8 cellular contexts compared by ENCODE assay signal in the genomic region with DNA sequence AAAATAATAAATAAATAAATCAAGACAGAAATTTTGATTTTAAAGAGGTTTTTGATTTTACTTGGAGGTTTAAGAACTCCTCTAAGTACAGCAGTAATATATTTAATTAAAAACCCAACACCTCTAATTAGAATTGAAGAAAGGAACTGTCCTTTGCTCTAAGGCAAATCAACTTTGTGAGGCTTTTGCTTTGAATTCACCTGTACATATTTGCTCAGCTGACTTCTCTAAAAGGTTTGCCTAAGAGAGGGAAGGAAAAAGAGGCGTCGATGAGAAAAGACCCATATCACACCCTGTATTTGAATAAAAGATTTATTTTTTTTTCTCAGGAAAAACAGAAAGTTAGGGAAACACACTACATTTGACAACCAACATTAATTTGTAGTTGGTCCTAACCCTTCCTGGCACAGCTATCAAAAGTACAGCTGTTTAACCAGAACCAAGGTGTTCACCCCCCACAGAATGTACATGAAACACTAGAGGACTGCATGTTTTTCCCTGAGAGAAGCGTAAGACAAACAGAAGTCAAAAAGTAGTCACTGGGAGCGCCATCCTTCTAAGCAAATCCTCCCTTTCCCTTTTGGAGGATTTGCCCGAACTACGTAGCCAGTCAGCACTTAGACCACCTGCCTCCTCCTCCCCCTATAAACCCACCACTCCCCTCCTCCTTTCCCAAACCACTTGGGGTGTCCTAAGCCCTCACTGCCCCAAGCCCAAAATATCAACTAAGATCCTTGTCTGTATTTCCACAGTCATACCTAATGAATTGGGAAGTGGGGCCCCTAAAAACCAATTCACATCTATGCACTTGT. TPM values are rescaled to one million over a fixed set of nuclear protein-coding genes. Genes with fewer than 3 reads are reported as not detected.
DNase-seq lines count a peak whose midpoint lies in the region; ATAC-seq, FAIRE-seq and TF ChIP-seq lines count a peak whose summit lies in the region.

No MANE protein-coding gene starts in this region.

- H3K9me3 ChIP-seq in K562 (replicated peaks; ENCODE audit: control insufficient read depth, insufficient read depth, low read depth, low read length) (no peaks in the 10 kb centered on the region), mucosa of rectum (ENCODE audit: control insufficient read depth in 2 of 2, low read length in 2 of 2) (no peaks in the 10 kb centered on the region)

- no peak overlapping the region for H3K9ac ChIP-seq in K562 (ENCODE audit: insufficient read depth in 1 of 2, low read depth in 2 of 2, low read length in 2 of 2)
- peak overlapping the region; percentile 28 to 60 for H3K9ac ChIP-seq in mucosa of rectum (ENCODE audit: low read depth in 1 of 2, low read length in 2 of 2)

- no peak for DNase-seq in stimulated activated naive CD8-positive, alpha-beta T cell treated with anti-CD3 and anti-CD28 coated beads, Interleukin-15, Interleukin-2, amounts not matched to agents 100 U/mL and 50 U/mL, for 24 hours
- peak in 1 of 4 experiments; percentile 9 for DNase-seq in K562 (ENCODE audit: extremely low read depth in 1 of 4, low spot score in 3 of 4)
- DNase-seq in OCI-M1 (lab: John Stamatoyannopoulos, UW), result no peak
- DNase-seq in activated gamma-delta T cell (lab: John Stamatoyannopoulos, UW), result no peak

- in situ Hi-C loops in K562 (cut with MboI), result no loop called here

- no TSS peak for BruUV-seq in K562 (replicated peaks; lab: Mats Ljungman, UMichigan)

- H2AFZ ChIP-seq in K562 (ENCODE audit: low read depth, low read length), result no peak overlapping the region

- peaks cover 71% of the 10 kb centered on the region for H3K4me1 Mint-ChIP-seq in stimulated activated naive CD8-positive, alpha-beta T cell treated with anti-CD3 and anti-CD28 coated beads, Interleukin-15, Interleukin-2, amounts not matched to agents 100 ng/mL and 50 ng/mL, for 24 hours (ENCODE audit: low read depth)

- peaks cover 88% of the 10 kb centered on the region for H3K36me3 Mint-ChIP-seq in stimulated activated naive CD8-positive, alpha-beta T cell treated with anti-CD3 and anti-CD28 coated beads, Interleukin-15, Interleukin-2, amounts not matched to agents 100 ng/mL and 50 ng/mL, for 24 hours (ENCODE audit: low read depth)

- intact Hi-C loops in K562 (cut with micrococcal nuclease), result loop anchor here (5.0 kb wide), 1 partner anchor 238 kb away; no protein-coding TSS in a partner anchor

- peaks cover 5 to 14% of the 10 kb centered on the region in 2 experiments; a peak in 4 of 5 replicates for H3K4me1 ChIP-seq in K562 (replicated peaks in 1 of 2; ENCODE audit: control insufficient read depth in 2 of 2, insufficient read depth in 2 of 2, low read length in 2 of 2)
- peaks cover 40 to 44% of the 10 kb centered on the region in 2 donors for H3K4me1 ChIP-seq in mucosa of rectum (ENCODE audit: control insufficient read depth in 2 of 2, insufficient read depth in 2 of 2, low read length in 2 of 2)

- H3K36me3 ChIP-seq in K562 (ENCODE audit: control insufficient read depth, insufficient read depth, low read length) (peaks cover 65% of the 10 kb centered on the region), mucosa of rectum (ENCODE audit: control insufficient read depth in 2 of 2, insufficient read depth in 2 of 2, low read length in 2 of 2) (peaks cover 55 to 58% of the 10 kb centered on the region in 2 donors)

- peak overlapping the region; percentile 12 for H3K4me2 ChIP-seq in K562 (ENCODE audit: insufficient read depth, low read length)

- POLR2A ChIA-PET in K562 (lab: Yijun Ruan, JAX), result interaction anchor here (0.7 to 11.0 kb wide), 10 partner anchors 11 to 432 kb away, joined by 3 to 148 read pairs (median 4); a partner anchor contains a TSS

- WGBS in K562 (ENCODE audit: insufficient coverage, low coverage, missing lambda C conversion rate), result 95% methylated on average over 6 of the region's 6 CpGs

- H3K79me2 ChIP-seq in K562 (ENCODE audit: control insufficient read depth, insufficient read depth, low read length), result peaks cover 64% of the 10 kb centered on the region

- H3K9me3 Mint-ChIP-seq in stimulated activated naive CD8-positive, alpha-beta T cell treated with anti-CD3 and anti-CD28 coated beads, Interleukin-15, Interleukin-2, amounts not matched to agents 100 ng/mL and 50 ng/mL, for 24 hours, result no peaks in the 10 kb centered on the region

- H3K27ac ChIP-seq in K562 (ENCODE audit: extremely low read depth, low read depth, low read length), result no peak overlapping the region; the same call in 2 of the 3 replicates
- H3K27ac ChIP-seq in mucosa of rectum (ENCODE audit: low read depth in 2 of 2, low read length in 2 of 2), result peak overlapping the region; percentile 75 to 95

- no peak for TF ChIP-seq CTCF in K562 (IDR thresholded peaks at IDR 0.05 in 2 of 3, conservative IDR thresholded peaks at IDR 0.05 in 1 of 3; ENCODE audit: insufficient read depth in 2 of 3, low read depth in 1 of 3, low read length in 3 of 3)

- no peak for ATAC-seq in stimulated activated naive CD8-positive, alpha-beta T cell treated with anti-CD3 and anti-CD28 coated beads, Interleukin-15, Interleukin-2, amounts not matched to agents 100 U/mL and 50 U/mL, for 24 hours
- ATAC-seq in K562, result no peak
- no peak for ATAC-seq in GM21576 (IDR thresholded peaks at IDR 0.05; ENCODE audit: unreplicated experiment)
- ATAC-seq in GM18517 (IDR thresholded peaks at IDR 0.05; ENCODE audit: unreplicated experiment), result no peak

- no peaks in the 10 kb centered on the region for H3K9me1 ChIP-seq in K562 (ENCODE audit: control insufficient read depth, insufficient read depth, low read length)

- peak overlapping the region; percentile 96 for H3K27ac Mint-ChIP-seq in stimulated activated naive CD8-positive, alpha-beta T cell treated with anti-CD3 and anti-CD28 coated beads, Interleukin-15, Interleukin-2, amounts not matched to agents 100 ng/mL and 50 ng/mL, for 24 hours

- H4K20me1 ChIP-seq in K562 (replicated peaks; ENCODE audit: control insufficient read depth, insufficient read depth, low read length), result peaks cover 51% of the 10 kb centered on the region

- no peak for TF ChIP-seq EP300 in K562 (IDR thresholded peaks at IDR 0.05; ENCODE audit: low read length)

- FAIRE-seq in K562 (lab: Jason Lieb, UNC), result no peak

- CTCF ChIA-PET in K562 (lab: Yijun Ruan, JAX; ENCODE audit: low intra/inter-chr PET ratio), result no interaction called here

- H3K4me3 ChIP-seq in K562 (peak overlapping the region; percentile 98; the same call in 1 of the 2 replicates), mucosa of rectum (ENCODE audit: low read length in 2 of 2) (peak overlapping the region; percentile 84 to 94)

- no peaks in the 10 kb centered on the region for H3K27me3 ChIP-seq in K562 (ENCODE audit: control insufficient read depth in 2 of 2, insufficient read depth in 2 of 2, low read length in 2 of 2)
- no peaks in the 10 kb centered on the region for H3K27me3 ChIP-seq in mucosa of rectum (ENCODE audit: control insufficient read depth in 2 of 2, insufficient read depth in 2 of 2, low read length in 2 of 2)

- H3K27me3 Mint-ChIP-seq in stimulated activated naive CD8-positive, alpha-beta T cell treated with anti-CD3 and anti-CD28 coated beads, Interleukin-15, Interleukin-2, amounts not matched to agents 100 ng/mL and 50 ng/mL, for 24 hours, result no peaks in the 10 kb centered on the region

- TF ChIP-seq POLR2A in K562 (conservative IDR thresholded peaks at IDR 0.05), result peak; percentile 66

- peak overlapping the region; percentile 100 for H3K4me3 Mint-ChIP-seq in stimulated activated naive CD8-positive, alpha-beta T cell treated with anti-CD3 and anti-CD28 coated beads, Interleukin-15, Interleukin-2, amounts not matched to agents 100 ng/mL and 50 ng/mL, for 24 hours

- TF ChIP-seq RAD21 in K562 (CRISPR knock-in tag; conservative IDR thresholded peaks at IDR 0.05 in 1 of 2, IDR thresholded peaks at IDR 0.05 in 1 of 2), result no peak

RNA-seq across cellular contexts. Expression of a gene that starts 4.9 kb away (rescaled TPM):
- total RNA-seq in K562 (2011; cell fraction: chromatin; rRNA removed; ENCODE audit: low replicate concordance), result 200 and 281 TPM in 2 replicates
- 147 and 148 TPM in 2 replicates for total RNA-seq in K562 (2011; cell fraction: nucleolus; rRNA removed)
- 206 and 295 TPM in 2 replicates for total RNA-seq in K562 (2011; cell fraction: nucleoplasm; rRNA removed)
- total RNA-seq in K562 (2014; rRNA removed) (129 and 138 TPM in 2 replicates), K562 (2014; rRNA removed; fragmentation: Illumina TruSeq; extraction: Trizol) (153 and 184 TPM in 2 replicates), K562 (2015; rRNA removed; fragmentation: Illumina TruSeq; extraction: Trizol) (109 and 120 TPM in 2 replicates), K562 (2021) (200 and 224 TPM in 2 replicates)
- polyA plus RNA-seq in K562 (2011; rRNA removed) (144 and 222 TPM in 2 replicates), K562 (2014; fragmentation: Illumina TruSeq; extraction: Trizol) (147 and 158 TPM in 2 replicates), K562 (2014; fragmentation: Nextera tagmentation; extraction: Ambion mirVana) (10 to 100 TPM; 27.1 to 31.0 TPM), K562 (2014; rRNA removed) (131 and 143 TPM in 2 replicates)
- 86.7 and 94.2 TPM in 2 replicates for polyA plus RNA-seq in K562 (2011; cell fraction: cytosol; rRNA removed)
- 179 and 244 TPM in 2 replicates for polyA plus RNA-seq in K562 (2011; cell fraction: nucleus; rRNA removed)
- 139 and 140 TPM in 2 replicates for polyA plus RNA-seq in K562 (2012)
- 221 and 238 TPM in 2 replicates for polyA minus RNA-seq in K562 (2011; rRNA and poly(A)+ RNA removed)
- polyA minus RNA-seq in K562 (2011; cell fraction: cytosol; rRNA and poly(A)+ RNA removed), result 104 and 109 TPM in 2 replicates
- polyA minus RNA-seq in K562 (2011; cell fraction: nucleus; rRNA and poly(A)+ RNA removed), result 141 and 172 TPM in 2 replicates

RNA-seq across cellular contexts. Expression of a gene that starts 25.3 kb away (rescaled TPM):
- total RNA-seq in K562 (2011; cell fraction: chromatin; rRNA removed; ENCODE audit: low replicate concordance), result 795 and 1,508 TPM in 2 replicates
- total RNA-seq in K562 (2011; cell fraction: nucleolus; rRNA removed), result 712 and 761 TPM in 2 replicates
- total RNA-seq in K562 (2011; cell fraction: nucleoplasm; rRNA removed), result 735 and 822 TPM in 2 replicates
- 35.6 and 43.6 TPM in 2 replicates for total RNA-seq in K562 (2014; rRNA removed)
- 18.8 and 20.3 TPM in 2 replicates for total RNA-seq in K562 (2014; rRNA removed; fragmentation: Illumina TruSeq; extraction: Trizol)
- total RNA-seq in K562 (2015; rRNA removed; fragmentation: Illumina TruSeq; extraction: Trizol), result 22.8 and 25.5 TPM in 2 replicates
- total RNA-seq in K562 (2021), result 163 and 212 TPM in 2 replicates
- 53.8 and 132 TPM in 2 replicates for polyA plus RNA-seq in K562 (2011; rRNA removed)
- 68.7 and 73.2 TPM in 2 replicates for polyA plus RNA-seq in K562 (2011; cell fraction: cytosol; rRNA removed)
- 800 and 1,003 TPM in 2 replicates for polyA plus RNA-seq in K562 (2011; cell fraction: nucleus; rRNA removed)
- polyA plus RNA-seq in K562 (2012), result 127 and 192 TPM in 2 replicates
- 116 and 156 TPM in 2 replicates for polyA plus RNA-seq in K562 (2014; fragmentation: Illumina TruSeq; extraction: Trizol)
- 10 to 100 TPM; 12.7 to 14.8 TPM for polyA plus RNA-seq in K562 (2014; fragmentation: Nextera tagmentation; extraction: Ambion mirVana)
- 104 and 137 TPM in 2 replicates for polyA plus RNA-seq in K562 (2014; rRNA removed)
- 23.6 and 31.1 TPM in 2 replicates for polyA minus RNA-seq in K562 (2011; rRNA and poly(A)+ RNA removed)
- 45.7 and 70.1 TPM in 2 replicates for polyA minus RNA-seq in K562 (2011; cell fraction: cytosol; rRNA and poly(A)+ RNA removed)
- polyA minus RNA-seq in K562 (2011; cell fraction: nucleus; rRNA and poly(A)+ RNA removed), result 99.2 and 125 TPM in 2 replicates

RNA-seq across cellular contexts. Expression of a gene that starts 54.9 kb away (rescaled TPM):
- 86.7 and 153 TPM in 2 replicates for total RNA-seq in K562 (2011; cell fraction: chromatin; rRNA removed; ENCODE audit: low replicate concordance)
- 54.7 and 57.9 TPM in 2 replicates for total RNA-seq in K562 (2011; cell fraction: nucleolus; rRNA removed)
- 124 and 201 TPM in 2 replicates for total RNA-seq in K562 (2011; cell fraction: nucleoplasm; rRNA removed)
- total RNA-seq in K562 (2014; rRNA removed), result 147 and 163 TPM in 2 replicates
- 196 and 198 TPM in 2 replicates for total RNA-seq in K562 (2014; rRNA removed; fragmentation: Illumina TruSeq; extraction: Trizol)
- 183 and 188 TPM in 2 replicates for total RNA-seq in K562 (2015; rRNA removed; fragmentation: Illumina TruSeq; extraction: Trizol)
- 203 and 219 TPM in 2 replicates for total RNA-seq in K562 (2021)
- polyA plus RNA-seq in K562 (2011; rRNA removed), result 133 and 156 TPM in 2 replicates
- 116 and 118 TPM in 2 replicates for polyA plus RNA-seq in K562 (2011; cell fraction: cytosol; rRNA removed)
- polyA plus RNA-seq in K562 (2011; cell fraction: nucleus; rRNA removed), result 47.5 and 50.4 TPM in 2 replicates
- polyA plus RNA-seq in K562 (2012), result 174 and 197 TPM in 2 replicates
- 565 and 605 TPM in 2 replicates for polyA plus RNA-seq in K562 (2014; fragmentation: Illumina TruSeq; extraction: Trizol)
- polyA plus RNA-seq in K562 (2014; fragmentation: Nextera tagmentation; extraction: Ambion mirVana), result 10 to 100 TPM; 68.1 to 93.9 TPM
- polyA plus RNA-seq in K562 (2014; rRNA removed), result 197 and 354 TPM in 2 replicates
- polyA minus RNA-seq in K562 (2011; rRNA and poly(A)+ RNA removed), result 60.6 and 80.0 TPM in 2 replicates
- polyA minus RNA-seq in K562 (2011; cell fraction: cytosol; rRNA and poly(A)+ RNA removed), result 32.9 and 35.0 TPM in 2 replicates
- 22.9 and 51.1 TPM in 2 replicates for polyA minus RNA-seq in K562 (2011; cell fraction: nucleus; rRNA and poly(A)+ RNA removed)

RNA-seq across cellular contexts. Expression of a gene that starts 58.9 kb away (rescaled TPM):
- 0.95 and 3.3 TPM in 2 replicates for total RNA-seq in K562 (2011; cell fraction: chromatin; rRNA removed; ENCODE audit: low replicate concordance)
- total RNA-seq in K562 (2011; cell fraction: nucleolus; rRNA removed), result 0.92 and 1.0 TPM in 2 replicates
- total RNA-seq in K562 (2011; cell fraction: nucleoplasm; rRNA removed), result 1.8 and 2.4 TPM in 2 replicates
- total RNA-seq in K562 (2014; rRNA removed) (0.33 and 1.8 TPM in 2 replicates), K562 (2014; rRNA removed; fragmentation: Illumina TruSeq; extraction: Trizol) (0.38 TPM in 1 of 2 replicates, not detected in the other), K562 (2015; rRNA removed; fragmentation: Illumina TruSeq; extraction: Trizol) (0.45 TPM in 1 of 2 replicates, not detected in the other), K562 (2021) (0.51 TPM in 1 of 2 replicates, not detected in the other)
- polyA plus RNA-seq in K562 (2011; rRNA removed) (0.15 and 0.53 TPM in 2 replicates), K562 (2014; fragmentation: Illumina TruSeq; extraction: Trizol) (not detected in 2 replicates), K562 (2014; fragmentation: Nextera tagmentation; extraction: Ambion mirVana) (not detected), K562 (2014; rRNA removed) (0.56 and 0.73 TPM in 2 replicates)
- polyA plus RNA-seq in K562 (2011; cell fraction: cytosol; rRNA removed), result 0.18 and 0.19 TPM in 2 replicates
- polyA plus RNA-seq in K562 (2011; cell fraction: nucleus; rRNA removed), result 0.58 and 0.67 TPM in 2 replicates
- polyA plus RNA-seq in K562 (2012), result 0.21 and 0.43 TPM in 2 replicates
- polyA minus RNA-seq in K562 (2011; rRNA and poly(A)+ RNA removed), result 0.63 and 0.72 TPM in 2 replicates
- not detected in 2 replicates for polyA minus RNA-seq in K562 (2011; cell fraction: cytosol; rRNA and poly(A)+ RNA removed)
- 1.1 TPM in 1 of 2 replicates, not detected in the other for polyA minus RNA-seq in K562 (2011; cell fraction: nucleus; rRNA and poly(A)+ RNA removed)

Comparison
In these comparisons a context has a peak if more than half of its experiments do, and no peak if none do; other contexts are left out.
1. H3K9ac ChIP-seq: peak in mucosa of rectum (2 of 2); none in K562 (0 of 2).